Comparison of ENCODE assay signal across 1 cellular context in genomic region chr4:19030048-19030447, GRCh38.
TF ChIP-seq lines count a peak whose summit lies in the region.

No MANE protein-coding gene starts in this region.

TF ChIP-seq in SK-N-SH treated with all-trans-retinoic acid at 6 μM for 48 hours, 23 proteins besides CTCF, POLR2A, EP300 and RAD21 (continued from another document):
- TF ChIP-seq CSRNP3 (CRISPR knock-in tag; IDR thresholded peaks at IDR 0.05), result no peak
- no peak for TF ChIP-seq TSHZ2 (CRISPR knock-in tag; IDR thresholded peaks at IDR 0.05)
- TF ChIP-seq ISL1 (CRISPR knock-in tag; IDR thresholded peaks at IDR 0.05), result no peak; the same call in 1 of the 2 replicates
- no peak for TF ChIP-seq CSDC2 (CRISPR knock-in tag; IDR thresholded peaks at IDR 0.05)
- no peak for TF ChIP-seq GLIS3 (CRISPR knock-in tag; IDR thresholded peaks at IDR 0.05)
